ENCODE assay signal across 8 cellular contexts in the genomic region with DNA sequence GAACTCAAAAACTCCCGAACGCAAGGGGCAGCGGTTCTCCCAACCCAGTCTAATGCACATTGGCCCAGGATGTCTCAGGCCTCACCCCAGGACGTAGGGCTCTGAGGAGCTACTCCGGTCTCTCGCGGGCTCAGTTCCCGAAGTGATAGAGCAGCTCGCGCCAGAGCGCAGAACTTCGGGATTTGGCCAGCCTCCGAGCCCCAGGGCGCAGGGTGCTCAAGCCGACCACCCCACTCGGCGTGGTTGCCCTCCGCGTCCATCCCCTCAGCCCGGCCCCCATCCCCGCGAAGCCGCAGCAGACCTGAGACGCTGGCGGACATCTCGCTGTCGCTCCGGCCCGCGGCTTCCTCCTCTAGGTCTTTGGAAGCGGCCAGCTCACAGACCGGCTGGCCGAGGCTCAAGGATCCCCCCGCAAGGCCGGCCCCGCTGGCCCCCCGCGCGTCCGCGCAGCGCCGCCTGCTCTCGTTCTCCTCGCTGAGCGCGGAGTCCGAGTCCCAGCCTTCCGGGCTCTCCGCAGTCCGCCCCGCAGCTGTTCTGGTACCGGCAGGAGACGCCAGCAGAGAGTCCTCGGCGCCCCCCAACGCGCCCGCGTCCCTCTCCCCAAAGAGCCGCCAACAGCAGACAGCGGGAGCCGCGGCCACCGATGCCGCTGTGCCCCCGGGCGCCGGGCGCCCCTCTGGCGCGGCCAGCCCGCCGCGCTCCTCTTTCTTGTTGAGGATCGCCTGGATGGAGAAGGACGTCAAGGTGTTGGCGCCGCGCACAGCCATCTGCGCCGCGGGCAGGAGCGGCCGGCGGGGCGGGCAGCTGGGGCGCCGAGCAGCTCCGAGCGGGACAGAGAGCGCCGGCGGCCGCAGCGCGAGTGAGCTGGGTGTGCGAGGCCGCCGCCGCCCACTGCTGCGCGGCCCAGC. TPM values are rescaled to one million over a fixed set of nuclear protein-coding genes. Genes with fewer than 3 reads are reported as not detected.
DNase-seq lines count a peak whose midpoint lies in the region; ATAC-seq and TF ChIP-seq lines count a peak whose summit lies in the region.

A gene (minus strand): TSS at position 861 of the 908 bp plus-strand sequence. CDS start 94 bp downstream, at position 767.

- peaks cover 73% of the 10 kb centered on the region for H3K27me3 Mint-ChIP-seq in T-helper 2 cell treated with Interferon-gamma antibody and Interleukin-4, amounts not matched to agents 5 μg/mL and 100 μg/mL, for 36 hours (ENCODE audit: low read depth)
- H3K27me3 Mint-ChIP-seq in natural killer cell (ENCODE audit: low read depth in 2 of 2): peaks cover 59 to 62% of the 10 kb centered on the region in 2 donors

- ATAC-seq in natural killer cell: peak in 2 of 3 donors; percentile 14 to 20

- H3K4me1 Mint-ChIP-seq in T-helper 2 cell treated with Interferon-gamma antibody and Interleukin-4, amounts not matched to agents 5 μg/mL and 100 μg/mL, for 36 hours (ENCODE audit: low read depth): peaks cover 27% of the 10 kb centered on the region
- H3K4me1 Mint-ChIP-seq in natural killer cell: peaks cover 24 to 42% of the 10 kb centered on the region in 2 donors

- peak within 1 kb of the TSS; percentile 77 for H3K27ac Mint-ChIP-seq in T-helper 2 cell treated with Interferon-gamma antibody and Interleukin-4, amounts not matched to agents 5 μg/mL and 100 μg/mL, for 36 hours
- H3K27ac Mint-ChIP-seq in natural killer cell: no peak within 1 kb of the TSS

- no peak for DNase-seq in T-helper 2 cell treated with Interferon-gamma antibody and Interleukin-4, amounts not matched to agents 5 μg/mL and 100 μg/mL, for 36 hours (ENCODE audit: low spot score)
- DNase-seq in T-helper 2 cell (no peak), RPMI7951 (ENCODE audit: low read depth) (peak; percentile 35), erythroblast (lab: John Stamatoyannopoulos, UW) (peak; percentile 17 to 32), natural killer cell (no peak), germinal center (ENCODE audit: low spot score) (no peak)
- no peak for DNase-seq in stimulated activated CD4-positive, alpha-beta T cell treated with anti-CD3 and anti-CD28 coated beads, Interleukin-4, amount 100 ng/mL, for 24 hours
- DNase-seq in stimulated activated CD4-positive, alpha-beta T cell treated with anti-CD3 and anti-CD28 coated beads, Interleukin-4, amount 100 ng/mL, for 1 hour: no peak

- peaks cover 2% of the 10 kb centered on the region for H3K36me3 Mint-ChIP-seq in T-helper 2 cell treated with Interferon-gamma antibody and Interleukin-4, amounts not matched to agents 5 μg/mL and 100 μg/mL, for 36 hours (ENCODE audit: low read depth)
- H3K36me3 Mint-ChIP-seq in natural killer cell: peaks cover 11% of the 10 kb centered on the region

- intact Hi-C loops in natural killer cell (cut with micrococcal nuclease): no loop called here

- H3K4me3 Mint-ChIP-seq in T-helper 2 cell treated with Interferon-gamma antibody and Interleukin-4, amounts not matched to agents 5 μg/mL and 100 μg/mL, for 36 hours: peak within 1 kb of the TSS; percentile 86
- H3K4me3 Mint-ChIP-seq in natural killer cell: peak within 1 kb of the TSS; percentile 87

- TF ChIP-seq CTCF in natural killer cell (IDR thresholded peaks at IDR 0.05): no peak

- no peaks in the 10 kb centered on the region for H3K9me3 Mint-ChIP-seq in T-helper 2 cell treated with Interferon-gamma antibody and Interleukin-4, amounts not matched to agents 5 μg/mL and 100 μg/mL, for 36 hours
- H3K9me3 Mint-ChIP-seq in natural killer cell: no peaks in the 10 kb centered on the region

- no peak for TF ChIP-seq POLR2A in erythroblast (IDR thresholded peaks at IDR 0.05; ENCODE audit: low read length)

RNA-seq across cellular contexts. Expression of the gene that starts here (rescaled TPM):
- total RNA-seq in RPMI7951 (2014; rRNA removed; shearing (Covaris generic)): 0.96 and 0.98 TPM in 2 replicates
- not detected for total RNA-seq in natural killer cell

Comparison
In these comparisons a context has a peak if more than half of its experiments do, and no peak if none do; other contexts are left out.
1. Peak in DNase-seq in RPMI7951; RNA of the gene not detected or under 1 TPM.
2. Peak in ATAC-seq in natural killer cell; RNA of the gene not detected or under 1 TPM.
3. DNase-seq: peak in erythroblast (2 of 2); none in T-helper 2 cell treated with Interferon-gamma antibody and Interleukin-4, amounts not matched to agents 5 μg/mL and 100 μg/mL, for 36 hours (single experiment), T-helper 2 cell (0 of 5), natural killer cell (single experiment), stimulated activated CD4-positive, alpha-beta T cell treated with anti-CD3 and anti-CD28 coated beads, Interleukin-4, amount 100 ng/mL, for 24 hours (single experiment), germinal center (single experiment) and stimulated activated CD4-positive, alpha-beta T cell treated with anti-CD3 and anti-CD28 coated beads, Interleukin-4, amount 100 ng/mL, for 1 hour (single experiment).